ENCODE assay signal across 1 cellular context in the genomic region with DNA sequence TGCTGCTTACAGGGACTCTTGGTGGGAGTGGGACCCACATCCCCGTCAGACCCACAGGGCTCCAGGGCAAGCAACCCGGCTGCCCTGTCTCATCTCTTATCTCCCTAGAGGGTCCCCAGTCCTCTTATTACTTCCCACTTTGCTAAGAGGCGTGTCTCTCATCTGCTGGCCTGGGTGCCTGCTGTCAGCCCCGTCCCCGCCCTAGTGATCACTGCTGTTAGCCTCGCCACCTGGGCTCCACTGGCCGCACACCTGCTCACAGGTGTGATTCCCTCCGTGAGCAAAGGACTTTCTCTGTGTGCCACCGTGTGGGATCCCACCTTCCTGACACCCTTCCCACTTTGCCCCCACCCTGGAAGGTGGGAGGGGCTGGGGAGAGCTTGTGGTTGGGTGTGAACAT.
TF ChIP-seq lines count a peak whose summit lies in the region.

No MANE protein-coding gene starts in this region.

TF ChIP-seq in SK-N-SH treated with all-trans-retinoic acid at 6 μM for 48 hours, 23 proteins besides CTCF, POLR2A, EP300 and RAD21 (continued from another document):
- TF ChIP-seq, protein P1, sequence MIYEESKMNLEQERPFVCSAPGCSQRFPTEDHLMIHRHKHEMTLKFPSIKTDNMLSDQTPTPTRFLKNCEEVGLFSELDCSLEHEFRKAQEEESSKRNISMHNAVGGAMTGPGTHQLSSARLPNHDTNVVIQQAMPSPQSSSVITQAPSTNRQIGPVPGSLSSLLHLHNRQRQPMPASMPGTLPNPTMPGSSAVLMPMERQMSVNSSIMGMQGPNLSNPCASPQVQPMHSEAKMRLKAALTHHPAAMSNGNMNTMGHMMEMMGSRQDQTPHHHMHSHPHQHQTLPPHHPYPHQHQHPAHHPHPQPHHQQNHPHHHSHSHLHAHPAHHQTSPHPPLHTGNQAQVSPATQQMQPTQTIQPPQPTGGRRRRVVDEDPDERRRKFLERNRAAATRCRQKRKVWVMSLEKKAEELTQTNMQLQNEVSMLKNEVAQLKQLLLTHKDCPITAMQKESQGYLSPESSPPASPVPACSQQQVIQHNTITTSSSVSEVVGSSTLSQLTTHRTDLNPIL (CRISPR knock-in tag; IDR thresholded peaks at IDR 0.05; ENCODE audit: low read depth): no peak
- TF ChIP-seq RARB (CRISPR knock-in tag; IDR thresholded peaks at IDR 0.05) (no peak), ISL1 (CRISPR knock-in tag; IDR thresholded peaks at IDR 0.05) (no peak), ESRRG (CRISPR knock-in tag; IDR thresholded peaks at IDR 0.05) (no peak)
TF ChIP-seq in SK-N-SH treated with all-trans-retinoic acid at 6 μM for 48 hours: peak in this region for 0.
